In genomic region chr18:9796933-9797549, GRCh38 we compare ENCODE assay signal across 12 cellular contexts.
DNase-seq lines count a peak whose midpoint lies in the region; ATAC-seq and TF ChIP-seq lines count a peak whose summit lies in the region.
"Had no signal": no experiment of that assay in that cellular context is flagged by ENCODE, and none has a peak within 500 bp of the region (broad histone marks: within the 10 kb centered on the region; RNA-seq: fewer than 3 reads in every experiment).

No MANE protein-coding gene starts in this region.

- H2BK120ac ChIP-seq in trophoblast cell (ENCODE audit: insufficient read depth, low read length, poor library complexity) = no peak overlapping the region

- no peak overlapping the region for H3K4me3 Mint-ChIP-seq in activated naive CD8-positive, alpha-beta T cell treated with anti-CD3 and anti-CD28 coated beads, Interleukin-2, amount 50 U/mL, for 24 hours
- H3K4me3 Mint-ChIP-seq: activated naive CD4-positive, alpha-beta T cell treated with anti-CD3 and anti-CD28 coated beads, Interleukin-2, amount 50 U/mL, for 24 hours had no signal

- H3K4me1 ChIP-seq in adipocyte (ENCODE audit: control insufficient read depth, insufficient read depth, low read length) (peaks cover 21% of the 10 kb centered on the region), testis (no peaks in the 10 kb centered on the region), trophoblast cell (ENCODE audit: control insufficient read depth in 1 of 2, insufficient read depth in 2 of 2, low read length in 2 of 2) (no peaks in the 10 kb centered on the region)
- H3K4me1 ChIP-seq: parathyroid adenoma, SJSA1 had no signal

- no peak overlapping the region for H4K12ac ChIP-seq in trophoblast cell (ENCODE audit: low read depth, low read length)

- no peak overlapping the region for H3K23ac ChIP-seq in trophoblast cell (ENCODE audit: low read length)

- no peak for ATAC-seq in activated naive CD8-positive, alpha-beta T cell treated with anti-CD3 and anti-CD28 coated beads, Interleukin-2, amount 50 U/mL, for 24 hours

- H3K4me2 ChIP-seq in trophoblast cell (ENCODE audit: low read length) = no peak overlapping the region

- H2BK5ac ChIP-seq in trophoblast cell (ENCODE audit: low read depth, low read length, poor library complexity) = no peak overlapping the region

- intact Hi-C loops in testis (cut with DNase I; ENCODE audit: low total_unique reads) = no loop called here

- H3K36me3 ChIP-seq in adipocyte (ENCODE audit: control insufficient read depth, insufficient read depth, low read length, severe bottlenecking) (peaks cover 18% of the 10 kb centered on the region), testis (ENCODE audit: low read depth, missing control alignments) (no peaks in the 10 kb centered on the region), trophoblast cell (ENCODE audit: control insufficient read depth in 1 of 2, insufficient read depth in 2 of 2, low read length in 2 of 2) (peaks cover 18 to 27% of the 10 kb centered on the region in 2 experiments)

- DNase-seq in NCI-H1417 (lab: John Stamatoyannopoulos, UW) (peak in 2 of 3 experiments; percentile 58 to 77), NCI-H1417 treated with DMSO at 0.1 percent for 48 hours (lab: John Stamatoyannopoulos, UW) (no peak), adipocyte (ENCODE audit: low read depth) (no peak), inferior parietal cortex (ENCODE audit: extremely low spot score) (peak; percentile 81), testis (peak; percentile 65), trophoblast cell (no peak), COLO668 (lab: John Stamatoyannopoulos, UW; ENCODE audit: unreplicated experiment) (no peak)
- DNase-seq in activated naive CD8-positive, alpha-beta T cell treated with anti-CD3 and anti-CD28 coated beads, Interleukin-2, amount 50 U/mL, for 24 hours = no peak
- DNase-seq: activated CD4-positive, alpha-beta T cell treated with anti-CD3 and anti-CD28 coated beads for 48 hours had no signal

- no peak for TF ChIP-seq CTCF in testis (IDR thresholded peaks at IDR 0.05)

- no peaks in the 10 kb centered on the region for H3K36me3 Mint-ChIP-seq in activated naive CD8-positive, alpha-beta T cell treated with anti-CD3 and anti-CD28 coated beads, Interleukin-2, amount 50 U/mL, for 24 hours (ENCODE audit: low read depth)
- H3K36me3 Mint-ChIP-seq: activated naive CD4-positive, alpha-beta T cell treated with anti-CD3 and anti-CD28 coated beads, Interleukin-2, amount 50 U/mL, for 24 hours had no signal

- H2AK5ac ChIP-seq in trophoblast cell (ENCODE audit: low read length) = no peak overlapping the region

- H3K14ac ChIP-seq in trophoblast cell (ENCODE audit: low read length) = no peak overlapping the region

- no peak overlapping the region for H3K27ac Mint-ChIP-seq in activated naive CD8-positive, alpha-beta T cell treated with anti-CD3 and anti-CD28 coated beads, Interleukin-2, amount 50 U/mL, for 24 hours
- H3K27ac Mint-ChIP-seq: activated naive CD4-positive, alpha-beta T cell treated with anti-CD3 and anti-CD28 coated beads, Interleukin-2, amount 50 U/mL, for 24 hours had no signal

- no peaks in the 10 kb centered on the region for H3K79me1 ChIP-seq in trophoblast cell (ENCODE audit: low read length)

- H3K9ac ChIP-seq in adipocyte (ENCODE audit: low read length) (peak overlapping the region; percentile 37), trophoblast cell (ENCODE audit: low read length) (no peak overlapping the region)
- H3K9ac ChIP-seq: parathyroid adenoma had no signal

- H3K27me3 ChIP-seq in adipocyte (replicated peaks; ENCODE audit: control insufficient read depth, insufficient read depth, low read length) = no peaks in the 10 kb centered on the region
- H3K27me3 ChIP-seq in testis = no peaks in the 10 kb centered on the region
- no peaks in the 10 kb centered on the region for H3K27me3 ChIP-seq in trophoblast cell (ENCODE audit: insufficient read depth, low read length)
- H3K27me3 ChIP-seq: SJSA1 had no signal

- no peak overlapping the region for H2AFZ ChIP-seq in trophoblast cell (ENCODE audit: insufficient read depth, low read length, poor library complexity)
- H2AFZ ChIP-seq: parathyroid adenoma had no signal

- H3K9me3 ChIP-seq in adipocyte (ENCODE audit: control insufficient read depth, low read length) = no peaks in the 10 kb centered on the region
- H3K9me3 ChIP-seq in testis = no peaks in the 10 kb centered on the region
- no peaks in the 10 kb centered on the region for H3K9me3 ChIP-seq in trophoblast cell (ENCODE audit: insufficient read depth, low read depth, low read length)
- H3K9me3 ChIP-seq: SJSA1 had no signal

- H3K27ac ChIP-seq in testis = peak overlapping the region in 1 of 2 donors; percentile 46
- no peak overlapping the region for H3K27ac ChIP-seq in trophoblast cell (ENCODE audit: low read depth, low read length)
- H3K27ac ChIP-seq: parathyroid adenoma, SJSA1 had no signal

- peak overlapping the region; percentile 55 for H3K4me3 ChIP-seq in adipocyte (ENCODE audit: low read length)
- H3K4me3 ChIP-seq in testis = no peak overlapping the region
- no peak overlapping the region for H3K4me3 ChIP-seq in trophoblast cell (ENCODE audit: low read depth, low read length)
- H3K4me3 ChIP-seq: SJSA1 had no signal

- H3K4ac ChIP-seq in trophoblast cell (ENCODE audit: low read depth, low read length) = no peak overlapping the region

- H2BK12ac ChIP-seq in trophoblast cell (ENCODE audit: low read length) = no peak overlapping the region

- H4K8ac ChIP-seq in trophoblast cell (ENCODE audit: low read depth, low read length) = no peak overlapping the region

- H4K91ac ChIP-seq in trophoblast cell (ENCODE audit: low read depth, low read length) = no peak overlapping the region

- no peak overlapping the region for H3K18ac ChIP-seq in trophoblast cell (ENCODE audit: low read length)

- H3K27me3 Mint-ChIP-seq in activated naive CD8-positive, alpha-beta T cell treated with anti-CD3 and anti-CD28 coated beads, Interleukin-2, amount 50 U/mL, for 24 hours = peaks cover 4% of the 10 kb centered on the region

- H3K4me1 Mint-ChIP-seq in activated naive CD8-positive, alpha-beta T cell treated with anti-CD3 and anti-CD28 coated beads, Interleukin-2, amount 50 U/mL, for 24 hours = no peaks in the 10 kb centered on the region
- H3K4me1 Mint-ChIP-seq: activated naive CD4-positive, alpha-beta T cell treated with anti-CD3 and anti-CD28 coated beads, Interleukin-2, amount 50 U/mL, for 24 hours had no signal

- WGBS in testis, 2 donors = 54 to 58% methylated on average over 9 of the region's 9 CpGs
- no CpG with 5 or more reads among the region's 9 CpGs for WGBS in trophoblast cell (ENCODE audit: extremely low coverage, insufficient coverage, insufficient read length)

- peaks cover 4% of the 10 kb centered on the region for H3K79me2 ChIP-seq in trophoblast cell (ENCODE audit: control insufficient read depth, insufficient read depth, low read length, poor library complexity)
- H3K79me2 ChIP-seq: parathyroid adenoma had no signal

- no peaks in the 10 kb centered on the region for H3K9me3 Mint-ChIP-seq in activated naive CD8-positive, alpha-beta T cell treated with anti-CD3 and anti-CD28 coated beads, Interleukin-2, amount 50 U/mL, for 24 hours
- H3K9me3 Mint-ChIP-seq: activated naive CD4-positive, alpha-beta T cell treated with anti-CD3 and anti-CD28 coated beads, Interleukin-2, amount 50 U/mL, for 24 hours had no signal

- TF ChIP-seq POLR2A in testis (IDR thresholded peaks at IDR 0.05) = no peak

Comparison
In these comparisons a context has a peak if more than half of its experiments do, and no peak if none do; other contexts are left out.
1. DNase-seq: peak in NCI-H1417 (2 of 3), inferior parietal cortex (single experiment) and testis (single experiment); none in NCI-H1417 treated with DMSO at 0.1 percent for 48 hours (single experiment), adipocyte (single experiment), activated naive CD8-positive, alpha-beta T cell treated with anti-CD3 and anti-CD28 coated beads, Interleukin-2, amount 50 U/mL, for 24 hours (single experiment), trophoblast cell (0 of 2) and COLO668 (single experiment).